In genomic region chr5:52356311-52356918, GRCh38 we compare ENCODE assay signal across 9 cellular contexts.
DNase-seq lines count a peak whose midpoint lies in the region; ATAC-seq and TF ChIP-seq lines count a peak whose summit lies in the region.
"Had no signal": no experiment of that assay in that cellular context is flagged by ENCODE, and none has a peak within 500 bp of the region (broad histone marks: within the 10 kb centered on the region; RNA-seq: fewer than 3 reads in every experiment).

No MANE protein-coding gene starts in this region.

- no peaks in the 10 kb centered on the region for H3K36me3 ChIP-seq in BJ (ENCODE audit: control insufficient read depth, insufficient read depth, low read length)
- H3K36me3 ChIP-seq in KMS-11 (ENCODE audit: insufficient read depth): no peaks in the 10 kb centered on the region

- H3K27ac ChIP-seq in KMS-11: no peak overlapping the region
- H3K27ac ChIP-seq in RWPE1: no peak overlapping the region

- no peak overlapping the region for H3K4me2 ChIP-seq in KMS-11

- no peaks in the 10 kb centered on the region for H3K27me3 ChIP-seq in BJ (ENCODE audit: control insufficient read depth, insufficient read depth, low read length)
- H3K27me3 ChIP-seq in KMS-11 (ENCODE audit: insufficient read depth, low read depth): no peaks in the 10 kb centered on the region

- no peak overlapping the region for H2AFZ ChIP-seq in KMS-11 (ENCODE audit: low read depth)

- CTCF ChIA-PET in BJ (lab: Yijun Ruan, JAX) (no interaction called here), RWPE1 (lab: Yijun Ruan, JAX) (interaction anchor here (0.6 to 0.7 kb wide), 5 partner anchors 18 to 337 kb away, joined by 3 to 4 read pairs (median 3); no protein-coding TSS in a partner anchor)

- H3K4me3 ChIP-seq in BJ (ENCODE audit: low read depth, low read length): no peak overlapping the region
- H3K4me3 ChIP-seq in KMS-11 (IDR thresholded peaks at IDR 0.05; ENCODE audit: insufficient read depth, low read depth, low read length): no peak overlapping the region

- H3K79me2 ChIP-seq in KMS-11 (ENCODE audit: insufficient read depth, low read depth): no peaks in the 10 kb centered on the region

- H3K9ac ChIP-seq in KMS-11: no peak overlapping the region

- ATAC-seq in HG02970 (IDR thresholded peaks at IDR 0.05; ENCODE audit: low FRiP score, unreplicated experiment) (no peak), GM19467 (IDR thresholded peaks at IDR 0.05; ENCODE audit: unreplicated experiment) (no peak)

- DNase-seq in BJ (ENCODE audit: low read depth) (no peak), RWPE1 (ENCODE audit: low spot score) (peak; percentile 17), inferior parietal cortex (ENCODE audit: extremely low spot score) (peak; percentile 9), occipital lobe (lab: John Stamatoyannopoulos, UW) (no peak)
- no peak for DNase-seq in activated CD4-positive, CD25-positive, alpha-beta regulatory T cell treated with anti-CD3 and anti-CD28 coated beads, Interleukin-2, amount 50 U/mL, for 72 hours
- DNase-seq: stimulated activated CD4-positive, alpha-beta T cell treated with anti-CD3 and anti-CD28 coated beads, Interleukin-4, amount 100 ng/mL, for 4 hours had no signal

- TF ChIP-seq CTCF in BJ (IDR thresholded peaks at IDR 0.05; ENCODE audit: insufficient read depth, low read depth, low read length): peak; percentile 63
- TF ChIP-seq CTCF in KMS-11 (conservative IDR thresholded peaks at IDR 0.05; ENCODE audit: low read depth, low read length): peak; percentile 87
- peak; percentile 95 for TF ChIP-seq CTCF in RWPE1 (conservative IDR thresholded peaks at IDR 0.05; ENCODE audit: low read depth)

- no peaks in the 10 kb centered on the region for H3K4me1 ChIP-seq in KMS-11 (ENCODE audit: low read depth, poor library complexity, severe bottlenecking)

- no peaks in the 10 kb centered on the region for H4K20me1 ChIP-seq in KMS-11 (ENCODE audit: insufficient read depth)

- POLR2A ChIA-PET in BJ (lab: Charles Lee): no interaction called here
- POLR2A ChIA-PET in RWPE1 (lab: Yijun Ruan, JAX; ENCODE audit: low non-redundant PET): no interaction called here

Comparison
In these comparisons a context has a peak if more than half of its experiments do, and no peak if none do; other contexts are left out.
1. DNase-seq: peak in RWPE1 (single experiment) and inferior parietal cortex (single experiment); none in BJ (single experiment), activated CD4-positive, CD25-positive, alpha-beta regulatory T cell treated with anti-CD3 and anti-CD28 coated beads, Interleukin-2, amount 50 U/mL, for 72 hours (single experiment) and occipital lobe (single experiment).
2. Peak in every context shown above with its lines, with median percentiles within 50 percentile points of each other: CTCF ChIP-seq.